In the genomic region with DNA sequence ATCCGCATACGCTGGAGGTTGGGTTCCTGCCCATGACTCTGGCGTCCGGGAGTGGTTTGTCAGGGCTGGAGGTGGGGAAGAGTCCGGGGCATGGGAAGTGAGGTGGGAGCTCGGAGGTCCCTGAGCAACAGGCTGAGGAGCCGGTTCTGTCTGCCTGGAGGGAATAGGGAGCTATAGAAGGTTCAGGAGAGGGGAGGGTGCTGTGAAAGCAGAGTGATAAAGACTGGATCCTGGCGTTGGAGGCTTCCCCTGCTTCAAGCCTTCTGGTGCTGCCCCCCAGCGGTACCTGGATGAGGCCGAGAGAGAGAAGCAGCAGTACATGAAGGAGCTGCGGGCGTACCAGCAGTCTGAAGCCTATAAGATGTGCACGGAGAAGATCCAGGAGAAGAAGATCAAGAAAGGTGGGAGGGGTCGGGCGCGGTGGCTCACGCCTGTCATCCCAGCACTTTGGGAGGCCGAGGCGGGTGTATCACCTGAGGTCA, we compare ENCODE assay signal across 9 cellular contexts. TPM values are rescaled to one million over a fixed set of nuclear protein-coding genes. Genes with fewer than 3 reads are reported as not detected.
DNase-seq lines count a peak whose midpoint lies in the region; ATAC-seq, FAIRE-seq and TF ChIP-seq lines count a peak whose summit lies in the region.
"Had no signal": no experiment of that assay in that cellular context is flagged by ENCODE, and none has a peak within 500 bp of the region (broad histone marks: within the 10 kb centered on the region; RNA-seq: fewer than 3 reads in every experiment).

No MANE protein-coding gene starts in this region.

- H2BK120ac ChIP-seq in trophoblast cell (ENCODE audit: insufficient read depth, low read length, poor library complexity): no peak overlapping the region

- H4K91ac ChIP-seq in trophoblast cell (ENCODE audit: low read depth, low read length): no peak overlapping the region

- H3K4me3 ChIP-seq in bronchial epithelial cell (ENCODE audit: low read depth, low read length): no peak overlapping the region
- H3K4me3 ChIP-seq in trophoblast cell (ENCODE audit: low read depth, low read length): no peak overlapping the region

- no peak overlapping the region for H4K8ac ChIP-seq in trophoblast cell (ENCODE audit: low read depth, low read length)

- TF ChIP-seq CTCF in bronchial epithelial cell (IDR thresholded peaks at IDR 0.05; ENCODE audit: insufficient read depth, low read length, severe bottlenecking): peak; percentile 33

- DNase-seq in activated T-cell treated with anti-CD3 and anti-CD28 coated beads, Interleukin-2, amount 50 U/mL, for 1 hour: peak; percentile 44
- DNase-seq in activated T-cell treated with anti-CD3 and anti-CD28 coated beads for 4 hours: no peak
- DNase-seq in NCI-H69 (lab: John Stamatoyannopoulos, UW): peak; percentile 27
- no peak for DNase-seq in bronchial epithelial cell (ENCODE audit: low read depth)
- DNase-seq in trophoblast cell: peak; percentile 74 to 84
- DNase-seq in amniotic stem cell (lab: John Stamatoyannopoulos, UW): no peak
- DNase-seq in left ventricle myocardium superior: no peak
- DNase-seq in frontal cortex (ENCODE audit: low spot score in 2 of 2): no peak

- H2BK12ac ChIP-seq in trophoblast cell (ENCODE audit: low read length): no peak overlapping the region

- no CpG with 5 or more reads among the region's 19 CpGs for WGBS in trophoblast cell (ENCODE audit: extremely low coverage, insufficient coverage, insufficient read length)

- no peak for FAIRE-seq in bronchial epithelial cell (lab: Jason Lieb, UNC)
- no peak for FAIRE-seq in frontal cortex (lab: Jason Lieb, UNC)

- H3K9ac ChIP-seq in trophoblast cell (ENCODE audit: low read length): no peak overlapping the region

- H4K12ac ChIP-seq in trophoblast cell (ENCODE audit: low read depth, low read length): no peak overlapping the region

- H3K23ac ChIP-seq in trophoblast cell (ENCODE audit: low read length): no peak overlapping the region

- no peak overlapping the region for H3K4ac ChIP-seq in trophoblast cell (ENCODE audit: low read depth, low read length)

- peaks cover 13% of the 10 kb centered on the region for H3K79me1 ChIP-seq in trophoblast cell (ENCODE audit: low read length)

- no peak overlapping the region for H2BK5ac ChIP-seq in trophoblast cell (ENCODE audit: low read depth, low read length, poor library complexity)

- no peak overlapping the region for H2AFZ ChIP-seq in trophoblast cell (ENCODE audit: insufficient read depth, low read length, poor library complexity)

- peaks cover 8% of the 10 kb centered on the region for H3K79me2 ChIP-seq in trophoblast cell (ENCODE audit: control insufficient read depth, insufficient read depth, low read length, poor library complexity)

- intact Hi-C loops in left ventricle myocardium superior (cut with micrococcal nuclease): no loop called here

- ATAC-seq in left ventricle myocardium superior: no peak

- peaks cover 17% of the 10 kb centered on the region in 2 experiments for H3K4me1 ChIP-seq in trophoblast cell (ENCODE audit: control insufficient read depth in 1 of 2, insufficient read depth in 2 of 2, low read length in 2 of 2)

- H3K36me3 ChIP-seq in bronchial epithelial cell (ENCODE audit: control insufficient read depth, insufficient read depth, low read length) (peaks cover 8% of the 10 kb centered on the region), trophoblast cell (ENCODE audit: control insufficient read depth in 1 of 2, insufficient read depth in 2 of 2, low read length in 2 of 2) (peaks cover 20 to 31% of the 10 kb centered on the region in 2 experiments)

- H3K27me3 ChIP-seq in bronchial epithelial cell (ENCODE audit: control insufficient read depth, insufficient read depth, low read length) (no peaks in the 10 kb centered on the region), trophoblast cell (ENCODE audit: insufficient read depth, low read length) (no peaks in the 10 kb centered on the region)

- H3K18ac ChIP-seq in trophoblast cell (ENCODE audit: low read length): no peak overlapping the region

- no peak overlapping the region for H3K14ac ChIP-seq in trophoblast cell (ENCODE audit: low read length)

- no peak overlapping the region for H3K27ac ChIP-seq in trophoblast cell (ENCODE audit: low read depth, low read length)

- H3K4me2 ChIP-seq in trophoblast cell (ENCODE audit: low read length): no peak overlapping the region

- H2AK5ac ChIP-seq in trophoblast cell (ENCODE audit: low read length): no peak overlapping the region

- H3K9me3 ChIP-seq in trophoblast cell (ENCODE audit: insufficient read depth, low read depth, low read length): peaks cover 2% of the 10 kb centered on the region

RNA-seq across cellular contexts. Expression of a gene that starts 2.6 kb away (rescaled TPM):
- 37.4 and 48.3 TPM in 2 replicates for total RNA-seq in bronchial epithelial cell
- polyA plus RNA-seq in trophoblast cell (2013): 165 and 170 TPM in 2 replicates
- total RNA-seq in left ventricle myocardium superior: 36.9 TPM
- 13.9 TPM for total RNA-seq in frontal cortex

RNA-seq across cellular contexts. Expression of a gene that starts 10.0 kb away (rescaled TPM):
- not detected in 2 replicates for total RNA-seq in bronchial epithelial cell
- 0.68 and 0.89 TPM in 2 replicates for polyA plus RNA-seq in trophoblast cell (2013)
- total RNA-seq in left ventricle myocardium superior: 1.9 TPM
- total RNA-seq in frontal cortex: under 0.01 TPM

RNA-seq across cellular contexts. Expression of a gene that starts 17.9 kb away (rescaled TPM):
- total RNA-seq in bronchial epithelial cell: 46.3 and 59.1 TPM in 2 replicates
- polyA plus RNA-seq in trophoblast cell (2013): 264 and 290 TPM in 2 replicates
- 21.8 TPM for total RNA-seq in left ventricle myocardium superior
- total RNA-seq in frontal cortex: 35.9 TPM

RNA-seq across cellular contexts. Expression of a gene that starts 31.4 kb away (rescaled TPM):
- total RNA-seq in bronchial epithelial cell: not detected in 2 replicates
- polyA plus RNA-seq in trophoblast cell (2013): 0.59 and 0.71 TPM in 2 replicates
- total RNA-seq in left ventricle myocardium superior: 2.0 TPM
- total RNA-seq in frontal cortex: 0.41 TPM

RNA-seq across cellular contexts. Expression of a gene that starts 36.3 kb away (rescaled TPM):
- total RNA-seq in bronchial epithelial cell (not detected in 2 replicates), left ventricle myocardium superior (0.40 TPM), frontal cortex (0.41 TPM)
- 0.21 TPM in 1 of 2 replicates, not detected in the other for polyA plus RNA-seq in trophoblast cell (2013)
- polyA plus RNA-seq: CD14-positive monocyte had no signal

Comparison
In these comparisons a context has a peak if more than half of its experiments do, and no peak if none do; other contexts are left out.
1. DNase-seq: peak in activated T-cell treated with anti-CD3 and anti-CD28 coated beads, Interleukin-2, amount 50 U/mL, for 1 hour (single experiment), NCI-H69 (single experiment) and trophoblast cell (2 of 2); none in activated T-cell treated with anti-CD3 and anti-CD28 coated beads for 4 hours (single experiment), bronchial epithelial cell (single experiment), amniotic stem cell (single experiment), left ventricle myocardium superior (single experiment) and frontal cortex (0 of 2).